Comparison of ENCODE assay signal across 14 cellular contexts in the genomic region with DNA sequence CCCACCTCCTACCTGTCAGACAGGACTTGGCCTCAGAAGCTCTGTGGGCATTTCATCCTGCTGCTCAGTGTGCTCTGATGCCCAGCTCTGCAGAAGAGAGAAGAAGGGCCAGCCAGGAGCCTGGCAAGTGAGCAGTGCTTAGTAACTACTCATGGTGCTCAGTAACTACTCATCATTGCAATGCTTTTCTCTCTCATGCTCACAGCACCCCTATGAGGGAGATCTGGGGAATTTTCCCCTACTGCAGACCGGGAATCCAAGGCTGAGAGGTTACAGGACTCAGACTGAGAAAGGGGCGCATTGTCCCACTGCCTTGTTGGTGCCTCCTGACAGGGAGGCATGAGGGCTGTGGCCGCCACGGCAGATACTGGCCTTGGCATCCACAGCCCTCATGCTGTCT.
DNase-seq lines count a peak whose midpoint lies in the region; ATAC-seq and TF ChIP-seq lines count a peak whose summit lies in the region.
"Had no signal": no experiment of that assay in that cellular context is flagged by ENCODE, and none has a peak within 500 bp of the region (broad histone marks: within the 10 kb centered on the region; RNA-seq: fewer than 3 reads in every experiment).

No MANE protein-coding gene starts in this region.

- no peak overlapping the region for H3K4me3 Mint-ChIP-seq in MCF 10A (ENCODE audit: unreplicated experiment)
- no peak overlapping the region for H3K4me3 Mint-ChIP-seq in activated naive CD4-positive, alpha-beta T cell treated with anti-CD3 and anti-CD28 coated beads, Interleukin-2, amount 10 ng/mL, durations not matched to agents 7 days and 5 days
- H3K4me3 Mint-ChIP-seq: activated naive CD8-positive, alpha-beta T cell treated with anti-CD3 and anti-CD28 coated beads for 36 hours had no signal

- intact Hi-C loops in HCT116 (cut with micrococcal nuclease), result no loop called here
- intact Hi-C loops in MCF 10A (cut with micrococcal nuclease), result loop anchor here (1.0 kb wide), 2 partner anchors 247 to 493 kb away; no protein-coding TSS in a partner anchor
- intact Hi-C loops in left ventricle myocardium superior (cut with micrococcal nuclease), result no loop called here

- H3K9ac ChIP-seq in HCT116 (ENCODE audit: low read length), result no peak overlapping the region

- no peak overlapping the region for H2AFZ ChIP-seq in HCT116 (ENCODE audit: low read depth, low read length, poor library complexity, severe bottlenecking)

- no peaks in the 10 kb centered on the region for H3K4me1 Mint-ChIP-seq in MCF 10A (ENCODE audit: insufficient read depth, unreplicated experiment)
- H3K4me1 Mint-ChIP-seq in activated naive CD4-positive, alpha-beta T cell treated with anti-CD3 and anti-CD28 coated beads, Interleukin-2, amount 10 ng/mL, durations not matched to agents 7 days and 5 days, result no peaks in the 10 kb centered on the region
- H3K4me1 Mint-ChIP-seq: activated naive CD8-positive, alpha-beta T cell treated with anti-CD3 and anti-CD28 coated beads for 36 hours had no signal

- no peaks in the 10 kb centered on the region for H3K9me3 ChIP-seq in HCT116 (ENCODE audit: control insufficient read depth in 1 of 2, insufficient read depth in 1 of 2, low read depth in 1 of 2, low read length in 2 of 2)

- no peak overlapping the region for H3K27ac Mint-ChIP-seq in MCF 10A (ENCODE audit: low read depth, unreplicated experiment)
- H3K27ac Mint-ChIP-seq in activated naive CD4-positive, alpha-beta T cell treated with anti-CD3 and anti-CD28 coated beads, Interleukin-2, amount 10 ng/mL, durations not matched to agents 7 days and 5 days, result no peak overlapping the region
- H3K27ac Mint-ChIP-seq: activated naive CD8-positive, alpha-beta T cell treated with anti-CD3 and anti-CD28 coated beads for 36 hours had no signal

- TF ChIP-seq POLR2A in HCT116 (IDR thresholded peaks at IDR 0.05; ENCODE audit: borderline replicate concordance, extremely low read depth, insufficient read depth, insufficient read length), result no peak

- H3K4me2 ChIP-seq in HCT116 (ENCODE audit: low read length), result no peak overlapping the region

- ATAC-seq in HCT116, result no peak
- ATAC-seq in left ventricle myocardium superior, result peak; percentile 68
- no peak for ATAC-seq in omental fat pad (ENCODE audit: low FRiP score)

- RAD21 ChIA-PET in HCT116 (lab: Charles Lee; ENCODE audit: low non-redundant PET in 1 of 2, low total read pairs in 2 of 2, uncharacterized antibody in 2 of 2, unreplicated experiment in 2 of 2), result no interaction called here

- H3K27me3 Mint-ChIP-seq in MCF 10A (ENCODE audit: insufficient read depth, unreplicated experiment), result no peaks in the 10 kb centered on the region
- H3K27me3 Mint-ChIP-seq in activated naive CD4-positive, alpha-beta T cell treated with anti-CD3 and anti-CD28 coated beads, Interleukin-2, amount 10 ng/mL, durations not matched to agents 7 days and 5 days, result peaks cover 18% of the 10 kb centered on the region

- peak; percentile 32 for TF ChIP-seq RAD21 in HCT116 (IDR thresholded peaks at IDR 0.05; ENCODE audit: low read depth)

- H3K79me2 ChIP-seq in HCT116 (ENCODE audit: insufficient read depth, low read length), result no peaks in the 10 kb centered on the region

- H3K9me2 ChIP-seq in HCT116 (ENCODE audit: insufficient read depth), result no peaks in the 10 kb centered on the region

- CTCF ChIA-PET in HCT116 (lab: Charles Lee), result interaction anchor here (1.0 kb wide), 1 partner anchor 21 kb away, joined by 3 read pairs; no protein-coding TSS in a partner anchor
- CTCF ChIA-PET in MCF 10A (lab: Yijun Ruan, JAX), result interaction anchor here (0.6 to 1.4 kb wide), 2 partner anchors 13 to 627 kb away, joined by 3 read pairs; no protein-coding TSS in a partner anchor
- CTCF ChIA-PET in activated naive CD4-positive, alpha-beta T cell treated with anti-CD3 and anti-CD28 coated beads, Interleukin-2, amount 10 ng/mL, durations not matched to agents 7 days and 5 days (lab: Charles Lee), result interaction anchor here (0.7 kb wide), 1 partner anchor 182 kb away, joined by 3 read pairs; no protein-coding TSS in a partner anchor

- H3K4me1 ChIP-seq in HCT116 (ENCODE audit: control insufficient read depth in 1 of 2, insufficient read depth in 2 of 2, low read length in 2 of 2), result no peaks in the 10 kb centered on the region

- no peaks in the 10 kb centered on the region for H3K27me3 ChIP-seq in HCT116 (ENCODE audit: insufficient read depth, low read length)

- H3K36me3 ChIP-seq in HCT116 (ENCODE audit: control insufficient read depth in 1 of 2, insufficient read depth in 2 of 2, low read length in 2 of 2), result no peaks in the 10 kb centered on the region
- H3K36me3 ChIP-seq: spleen, tibial nerve had no signal

- no TSS peak for BruUV-seq in HCT116 (replicated peaks; lab: Mats Ljungman, UMichigan)
- BruUV-seq in MCF 10A (replicated peaks; lab: Mats Ljungman, UMichigan), result no TSS peak

- DNase-seq in A172 (ENCODE audit: low spot score) (peak; percentile 54), HCT116 (ENCODE audit: low read depth, low spot score) (no peak), MCF 10A (ENCODE audit: unreplicated experiment) (peak; percentile 24), left ventricle myocardium superior (no peak), omental fat pad (ENCODE audit: low spot score) (no peak), midbrain (lab: John Stamatoyannopoulos, UW) (no peak)
- DNase-seq in activated CD4-positive, alpha-beta T cell treated with anti-CD3 and anti-CD28 coated beads for 4 hours, result no peak
- no peak for DNase-seq in activated naive CD4-positive, alpha-beta T cell treated with anti-CD3 and anti-CD28 coated beads, Interleukin-2, amount 10 ng/mL, durations not matched to agents 7 days and 5 days
- DNase-seq: activated naive CD8-positive, alpha-beta T cell treated with anti-CD3 and anti-CD28 coated beads for 36 hours; DMS79; MM.1S; spleen; T1000 had no signal

- no peak overlapping the region for H3K27ac ChIP-seq in HCT116 (ENCODE audit: low read depth, low read length)
- H3K27ac ChIP-seq: spleen, tibial nerve had no signal

- POLR2A ChIA-PET in HCT116 (lab: Charles Lee), result no interaction called here
- POLR2A ChIA-PET in MCF 10A (lab: Yijun Ruan, JAX), result no interaction called here

- H3K36me3 Mint-ChIP-seq in MCF 10A (ENCODE audit: insufficient read depth, unreplicated experiment), result no peaks in the 10 kb centered on the region
- no peaks in the 10 kb centered on the region for H3K36me3 Mint-ChIP-seq in activated naive CD4-positive, alpha-beta T cell treated with anti-CD3 and anti-CD28 coated beads, Interleukin-2, amount 10 ng/mL, durations not matched to agents 7 days and 5 days
- H3K36me3 Mint-ChIP-seq: activated naive CD8-positive, alpha-beta T cell treated with anti-CD3 and anti-CD28 coated beads for 36 hours had no signal

- peak in 2 of 3 experiments; percentile 9 to 11; a peak in 1 of 6 replicates for TF ChIP-seq CTCF in HCT116 (IDR thresholded peaks at IDR 0.05 in 2 of 3, conservative IDR thresholded peaks at IDR 0.05 in 1 of 3; ENCODE audit: borderline replicate concordance in 1 of 3, insufficient read depth in 1 of 3, low read depth in 2 of 3, low read length in 2 of 3)
- TF ChIP-seq CTCF in MCF 10A (IDR thresholded peaks at IDR 0.05; ENCODE audit: unreplicated experiment), result peak; percentile 14
- TF ChIP-seq CTCF in omental fat pad (IDR thresholded peaks at IDR 0.05), result no peak

- H3K4me3 ChIP-seq in HCT116 (replicated peaks in 1 of 2; ENCODE audit: low read depth in 1 of 2, low read length in 2 of 2), result no peak overlapping the region
- H3K4me3 ChIP-seq: spleen, tibial nerve had no signal

- peaks cover 7% of the 10 kb centered on the region for H3K9me3 Mint-ChIP-seq in MCF 10A (ENCODE audit: unreplicated experiment)
- no peaks in the 10 kb centered on the region for H3K9me3 Mint-ChIP-seq in activated naive CD4-positive, alpha-beta T cell treated with anti-CD3 and anti-CD28 coated beads, Interleukin-2, amount 10 ng/mL, durations not matched to agents 7 days and 5 days

- no peaks in the 10 kb centered on the region for H4K20me1 ChIP-seq in HCT116 (ENCODE audit: insufficient read depth)

TF ChIP-seq in HCT116, 20 proteins besides CTCF, POLR2A, EP300 and RAD21 (continues in another document):
- TF ChIP-seq CBX3 (IDR thresholded peaks at IDR 0.05; ENCODE audit: low read depth) (no peak), ZNF274 (IDR thresholded peaks at IDR 0.05; ENCODE audit: low read depth, low read length) (no peak), EZH2 (IDR thresholded peaks at IDR 0.05) (no peak), CEBPB (IDR thresholded peaks at IDR 0.05; ENCODE audit: low read depth) (no peak), EZH2phosphoT487 (IDR thresholded peaks at IDR 0.05; ENCODE audit: borderline replicate concordance) (no peak), REST (IDR thresholded peaks at IDR 0.05; ENCODE audit: low read depth) (no peak), YY1 (IDR thresholded peaks at IDR 0.05; ENCODE audit: extremely low read depth, insufficient replicate concordance, low read depth, low read length) (no peak), TCF7L2 (IDR thresholded peaks at IDR 0.05; ENCODE audit: borderline replicate concordance, extremely low read depth, insufficient read depth, insufficient read length) (no peak), SIN3A (IDR thresholded peaks at IDR 0.05; ENCODE audit: low read depth) (no peak)

Comparison
In these comparisons a context has a peak if more than half of its experiments do, and no peak if none do; other contexts are left out.
1. DNase-seq: peak in A172 (single experiment) and MCF 10A (single experiment); none in HCT116 (single experiment), left ventricle myocardium superior (single experiment), activated CD4-positive, alpha-beta T cell treated with anti-CD3 and anti-CD28 coated beads for 4 hours (0 of 2), activated naive CD4-positive, alpha-beta T cell treated with anti-CD3 and anti-CD28 coated beads, Interleukin-2, amount 10 ng/mL, durations not matched to agents 7 days and 5 days (single experiment), omental fat pad (single experiment) and midbrain (single experiment).
2. CTCF ChIP-seq: peak in HCT116 (2 of 3) and MCF 10A (single experiment); none in omental fat pad (0 of 3).